13 cellular contexts compared by ENCODE assay signal in the genomic region with DNA sequence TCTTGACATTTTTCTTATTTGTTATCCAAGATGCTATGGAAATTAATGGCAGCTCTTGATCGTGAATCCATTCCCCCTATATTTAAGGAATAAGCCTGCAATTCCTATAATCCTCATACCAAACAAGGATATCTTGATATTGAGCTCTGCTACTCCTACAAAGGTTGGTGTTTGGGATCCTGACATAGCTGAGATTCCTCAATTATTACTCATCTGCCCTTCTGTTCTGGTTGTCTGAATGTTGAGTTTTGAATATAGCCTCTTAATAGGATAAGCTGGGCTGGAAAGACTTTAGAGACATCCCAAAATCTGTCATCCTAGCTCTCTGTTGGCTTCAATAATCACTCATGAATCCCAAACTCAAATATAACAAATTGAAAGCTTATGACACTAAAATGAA. TPM values are rescaled to one million over a fixed set of nuclear protein-coding genes. Genes with fewer than 3 reads are reported as not detected.
DNase-seq lines count a peak whose midpoint lies in the region; FAIRE-seq and TF ChIP-seq lines count a peak whose summit lies in the region.
"Had no signal": no experiment of that assay in that cellular context is flagged by ENCODE, and none has a peak within 500 bp of the region (broad histone marks: within the 10 kb centered on the region; RNA-seq: fewer than 3 reads in every experiment).

No MANE protein-coding gene starts in this region.

- TF ChIP-seq POLR2A in GM12892 (IDR thresholded peaks at IDR 0.05; ENCODE audit: low read depth, low read length) = no peak

- H3K36me3 Mint-ChIP-seq in Caco-2 (ENCODE audit: insufficient read depth, unreplicated experiment) = peaks cover 5% of the 10 kb centered on the region

- intact Hi-C loops in Caco-2 (cut with micrococcal nuclease; ENCODE audit: unreplicated experiment) = loop anchor here (1.0 kb wide), 1 partner anchor 13 kb away; no protein-coding TSS in a partner anchor

- no peak overlapping the region for H3K4me3 Mint-ChIP-seq in Caco-2 (ENCODE audit: unreplicated experiment)
- H3K4me3 Mint-ChIP-seq: CD4-positive, alpha-beta T cell; central memory CD8-positive, alpha-beta T cell had no signal

- BruUV-seq in Caco-2 (replicated peaks; lab: Mats Ljungman, UMichigan) = no TSS peak

- no peak overlapping the region for H3K27ac ChIP-seq in fibroblast of lung (ENCODE audit: insufficient read depth, low read length)
- H3K27ac ChIP-seq: ovary, stomach had no signal

- H3K9me3 Mint-ChIP-seq in Caco-2 (ENCODE audit: unreplicated experiment) = peaks cover 10% of the 10 kb centered on the region

- DNase-seq in Caco-2 (peak in 1 of 2 experiments; percentile 32), M059J (ENCODE audit: low read depth) (peak; percentile 88), fibroblast of lung (ENCODE audit: low read depth in 2 of 2) (peak; percentile 3 to 84), non-pigmented ciliary epithelial cell (ENCODE audit: low read depth) (peak; percentile 45), DMS153 (lab: John Stamatoyannopoulos, UW) (no peak), pons (ENCODE audit: low spot score) (no peak), GM12892 (ENCODE audit: insufficient read length) (no peak), NCI-H345 treated with DMSO at 0.1 percent for 48 hours (lab: John Stamatoyannopoulos, UW; ENCODE audit: unreplicated experiment) (no peak)
- DNase-seq: activated CD4-positive, alpha-beta T cell treated with anti-CD3 and anti-CD28 coated beads, Interleukin-2, amount 50 U/mL, for 1 hour; CD4-positive, alpha-beta T cell; ovary; stomach had no signal

- CTCF ChIA-PET in Caco-2 (lab: Charles Lee) = interaction anchor here (1.6 kb wide), 1 partner anchor 35 kb away, joined by 5 read pairs; no protein-coding TSS in a partner anchor

- H3K27me3 Mint-ChIP-seq in Caco-2 (ENCODE audit: insufficient read depth, unreplicated experiment) = no peaks in the 10 kb centered on the region
- H3K27me3 Mint-ChIP-seq: CD4-positive, alpha-beta T cell; central memory CD8-positive, alpha-beta T cell had no signal

- H3K4me1 ChIP-seq in Caco-2 = peaks cover 39% of the 10 kb centered on the region
- no peaks in the 10 kb centered on the region for H3K4me1 ChIP-seq in fibroblast of lung (ENCODE audit: control insufficient read depth, extremely low read depth, insufficient read depth, low read length)
- H3K4me1 ChIP-seq: stomach had no signal

- POLR2A ChIA-PET in Caco-2 (lab: Charles Lee) = interaction anchor here (0.5 kb wide), 1 partner anchor 1046 kb away, joined by 7 read pairs; no protein-coding TSS in a partner anchor

- no peak for TF ChIP-seq CTCF in Caco-2 (IDR thresholded peaks at IDR 0.05; ENCODE audit: insufficient read depth in 1 of 2, low read depth in 1 of 2, low read length in 1 of 2, severe bottlenecking in 1 of 2, unreplicated experiment in 1 of 2)
- TF ChIP-seq CTCF in fibroblast of lung (conservative IDR thresholded peaks at IDR 0.05 in 1 of 2, IDR thresholded peaks at IDR 0.05 in 1 of 2; ENCODE audit: low read depth in 1 of 2, low read length in 2 of 2) = no peak

- no peaks in the 10 kb centered on the region for H4K20me1 ChIP-seq in fibroblast of lung (ENCODE audit: control insufficient read depth, extremely low read depth, insufficient read depth, low read length)

- H3K27ac Mint-ChIP-seq in Caco-2 (ENCODE audit: unreplicated experiment) = peak overlapping the region; percentile 48
- H3K27ac Mint-ChIP-seq: CD4-positive, alpha-beta T cell had no signal

- no peaks in the 10 kb centered on the region for H3K79me2 ChIP-seq in fibroblast of lung (ENCODE audit: control insufficient read depth, insufficient read depth, low read length)

- no peak overlapping the region for H3K4me2 ChIP-seq in fibroblast of lung (ENCODE audit: extremely low read depth, insufficient read depth, low read length)

- H2AFZ ChIP-seq in fibroblast of lung (ENCODE audit: low read length) = no peak overlapping the region

- H3K27me3 ChIP-seq in Caco-2 (replicated peaks; ENCODE audit: control insufficient read depth, insufficient read depth, low read length) = no peaks in the 10 kb centered on the region
- no peaks in the 10 kb centered on the region for H3K27me3 ChIP-seq in fibroblast of lung (ENCODE audit: control insufficient read depth, insufficient read depth, low read length)
- H3K27me3 ChIP-seq: ovary, stomach had no signal

- H3K9me3 ChIP-seq in Caco-2 (peaks cover 9% of the 10 kb centered on the region), fibroblast of lung (ENCODE audit: control insufficient read depth, insufficient read depth, low read depth, low read length) (no peaks in the 10 kb centered on the region)
- H3K9me3 ChIP-seq: ovary had no signal

- H3K9ac ChIP-seq in fibroblast of lung (ENCODE audit: insufficient read depth, low read length) = no peak overlapping the region

- no peak for FAIRE-seq in GM12892 (lab: Jason Lieb, UNC)

- H3K36me3 ChIP-seq in Caco-2 (ENCODE audit: control insufficient read depth, insufficient read depth, low read length) (no peaks in the 10 kb centered on the region), fibroblast of lung (ENCODE audit: control insufficient read depth, insufficient read depth, low read length) (no peaks in the 10 kb centered on the region)
- H3K36me3 ChIP-seq: ovary, stomach had no signal

- peaks cover 22% of the 10 kb centered on the region for H3K4me1 Mint-ChIP-seq in Caco-2 (ENCODE audit: low read depth, unreplicated experiment)
- H3K4me1 Mint-ChIP-seq: central memory CD8-positive, alpha-beta T cell had no signal

- no peak overlapping the region for H3K4me3 ChIP-seq in Caco-2 (ENCODE audit: low read depth, low read length)
- no peak overlapping the region for H3K4me3 ChIP-seq in fibroblast of lung (replicated peaks in 1 of 4; ENCODE audit: control extremely low read depth in 1 of 4, insufficient read depth in 1 of 4, low read depth in 3 of 4, low read length in 4 of 4)
- H3K4me3 ChIP-seq: ovary, stomach had no signal

RNA-seq across cellular contexts. Expression of gene CLIC5, which starts 49.9 kb away (rescaled TPM):
- total RNA-seq in Caco-2 (2022) = 15.1 and 15.6 TPM in 2 replicates
- not detected in 2 replicates for total RNA-seq in M059J (2014; rRNA removed; shearing (Covaris generic))
- total RNA-seq in fibroblast of lung = not detected in 2 replicates
- 0.03 TPM in 1 of 2 replicates, not detected in the other for polyA plus RNA-seq in fibroblast of lung
- not detected in 2 replicates for polyA plus RNA-seq in fibroblast of lung (2012)
- polyA minus RNA-seq in fibroblast of lung (ENCODE audit: low replicate concordance) = not detected in 2 replicates
- 0.13 TPM for polyA plus RNA-seq in GM12892 (2012; ENCODE audit: missing spikeins)

Comparison
In these comparisons a context has a peak if more than half of its experiments do, and no peak if none do; other contexts are left out.
1. DNase-seq: peak in M059J (single experiment), fibroblast of lung (2 of 2) and non-pigmented ciliary epithelial cell (single experiment); none in DMS153 (single experiment), pons (single experiment), GM12892 (single experiment) and NCI-H345 treated with DMSO at 0.1 percent for 48 hours (single experiment).
2. RNA of gene CLIC5, which starts 49.9 kb away (total RNA-seq): 15.1 to 15.6 TPM in Caco-2; not detected in M059J and not detected in fibroblast of lung; every median in the first group is over 10 times any median in the second.